24 cellular contexts compared by ENCODE assay signal in genomic region chr20:53874104-53874503, GRCh38.
"Had no signal": no experiment of that assay in that cellular context is flagged by ENCODE, and none has a peak within 500 bp of the region (broad histone marks: within the 10 kb centered on the region; RNA-seq: fewer than 3 reads in every experiment).

No MANE protein-coding gene starts in this region.

- ATAC-seq: left cardiac atrium; lower lobe of right lung; psoas muscle; right lobe of liver; stimulated activated effector memory CD8-positive, alpha-beta T cell treated with anti-CD3 and anti-CD28 coated beads, Interleukin-12 subunit alpha, Interleukin-12 subunit beta, amount 100 ng/mL, for 72 hours; stimulated activated naive CD8-positive, alpha-beta T cell treated with anti-CD3 and anti-CD28 coated beads, Interleukin-15, Interleukin-2, amounts not matched to agents 100 U/mL and 50 U/mL, for 24 hours had no signal

- DNase-seq: effector CD4-positive, alpha-beta T cell; endodermal cell; erythroblast; foreskin melanocyte; head of caudate nucleus; kidney; left cardiac atrium; left ventricle myocardium inferior; lower lobe of right lung; psoas muscle; retina; right lobe of liver; stimulated activated CD4-positive, alpha-beta T cell treated with anti-CD3 and anti-CD28 coated beads, Interleukin-4, amount 100 ng/mL, for 1 hour; stimulated activated CD8-positive, alpha-beta memory T cell treated with anti-CD3 and anti-CD28 coated beads, Interleukin-4, amount 100 ng/mL, for 48 hours; stimulated activated naive CD8-positive, alpha-beta T cell treated with anti-CD3 and anti-CD28 coated beads, Interleukin-15, Interleukin-2, amounts not matched to agents 100 U/mL and 50 U/mL, for 24 hours; tibial artery; upper lobe of left lung; uterus had no signal

- H3K4me3 ChIP-seq: hepatocyte, left ventricle myocardium inferior, lower lobe of right lung, psoas muscle, right lobe of liver, suprapubic skin, tibial artery, upper lobe of left lung, uterus had no signal

- H3K27ac Mint-ChIP-seq: memory B cell, mesothelial cell of epicardium had no signal

- H3K4me3 Mint-ChIP-seq: endodermal cell, mesothelial cell of epicardium, nephron had no signal

- H3K36me3 ChIP-seq: left ventricle myocardium inferior, lower lobe of right lung, right lobe of liver, suprapubic skin, tibial artery, upper lobe of left lung, uterus had no signal

- H3K9me3 ChIP-seq: left ventricle myocardium inferior, lower lobe of right lung, psoas muscle, right lobe of liver, suprapubic skin, tibial artery, upper lobe of left lung, uterus had no signal

- H3K27me3 Mint-ChIP-seq: memory B cell had no signal

- H3K9me3 Mint-ChIP-seq: endodermal cell; memory B cell; mesothelial cell of epicardium; nephron; stimulated activated effector memory CD8-positive, alpha-beta T cell treated with anti-CD3 and anti-CD28 coated beads, Interleukin-12 subunit alpha, Interleukin-12 subunit beta, amount 100 ng/mL, for 72 hours had no signal

- H3K27me3 ChIP-seq: hepatocyte, right lobe of liver, suprapubic skin, tibial artery, upper lobe of left lung, uterus had no signal

- H3K4me1 ChIP-seq: psoas muscle, uterus had no signal

- H3K27ac ChIP-seq: hepatocyte, left ventricle myocardium inferior, lower lobe of right lung, psoas muscle, right lobe of liver, suprapubic skin, tibial artery, uterus had no signal

- H3K36me3 Mint-ChIP-seq: memory B cell, mesothelial cell of epicardium had no signal
